1 cellular context compared by ENCODE assay signal in the genomic region with DNA sequence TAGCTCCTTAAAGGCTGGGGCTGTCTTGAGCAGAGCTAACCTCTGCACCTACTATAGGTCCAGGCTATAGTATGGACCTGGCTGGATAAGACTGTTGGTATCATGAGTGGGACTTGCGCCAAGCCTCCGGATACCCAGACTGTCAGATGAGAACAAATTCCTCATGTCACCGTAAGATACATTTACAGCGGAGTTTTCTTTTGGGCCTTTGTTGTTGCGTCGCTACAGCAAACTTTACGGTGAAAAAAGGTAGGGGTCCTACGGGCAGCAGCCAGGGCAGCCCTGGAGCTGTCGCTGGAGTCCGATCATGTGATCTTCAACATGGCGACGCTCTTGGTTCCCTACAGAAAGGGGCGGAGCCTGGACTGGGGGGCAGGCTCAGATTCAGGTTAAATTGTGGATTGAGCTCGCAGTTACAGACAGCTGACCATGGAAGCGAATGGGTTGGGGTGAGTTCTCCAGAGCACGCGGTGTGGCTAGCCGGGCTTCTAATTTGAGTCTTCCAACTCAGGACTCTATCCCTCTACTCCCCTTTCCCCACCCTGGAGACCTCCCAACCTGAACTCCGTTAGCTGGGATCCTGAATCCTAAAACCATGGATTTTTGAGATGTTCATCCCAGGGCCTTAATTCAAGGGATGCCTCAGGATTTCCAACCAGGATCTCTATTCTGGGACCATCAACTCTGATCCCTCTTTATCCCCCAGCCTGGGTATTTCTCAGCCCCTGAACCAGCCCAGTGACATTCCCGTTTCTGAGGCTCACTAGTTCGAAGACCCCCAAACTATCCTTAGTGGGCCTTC.
TF ChIP-seq lines count a peak whose summit lies in the region.

TSS of gene UROD (plus strand) at position 418 of the 802 bp plus-strand sequence. CDS start at position 430, 12 bp downstream.

TF ChIP-seq in HepG2, 621 proteins besides CTCF, POLR2A, EP300 and RAD21 (continued from another document and continues in another):
- TF ChIP-seq, protein P1, sequence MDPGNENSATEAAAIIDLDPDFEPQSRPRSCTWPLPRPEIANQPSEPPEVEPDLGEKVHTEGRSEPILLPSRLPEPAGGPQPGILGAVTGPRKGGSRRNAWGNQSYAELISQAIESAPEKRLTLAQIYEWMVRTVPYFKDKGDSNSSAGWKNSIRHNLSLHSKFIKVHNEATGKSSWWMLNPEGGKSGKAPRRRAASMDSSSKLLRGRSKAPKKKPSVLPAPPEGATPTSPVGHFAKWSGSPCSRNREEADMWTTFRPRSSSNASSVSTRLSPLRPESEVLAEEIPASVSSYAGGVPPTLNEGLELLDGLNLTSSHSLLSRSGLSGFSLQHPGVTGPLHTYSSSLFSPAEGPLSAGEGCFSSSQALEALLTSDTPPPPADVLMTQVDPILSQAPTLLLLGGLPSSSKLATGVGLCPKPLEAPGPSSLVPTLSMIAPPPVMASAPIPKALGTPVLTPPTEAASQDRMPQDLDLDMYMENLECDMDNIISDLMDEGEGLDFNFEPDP (CRISPR knock-in tag; conservative IDR thresholded peaks at IDR 0.05), result no peak
- TF ChIP-seq GATAD1 (CRISPR knock-in tag; IDR thresholded peaks at IDR 0.05), result peak; percentile 97
- TF ChIP-seq, protein P2, sequence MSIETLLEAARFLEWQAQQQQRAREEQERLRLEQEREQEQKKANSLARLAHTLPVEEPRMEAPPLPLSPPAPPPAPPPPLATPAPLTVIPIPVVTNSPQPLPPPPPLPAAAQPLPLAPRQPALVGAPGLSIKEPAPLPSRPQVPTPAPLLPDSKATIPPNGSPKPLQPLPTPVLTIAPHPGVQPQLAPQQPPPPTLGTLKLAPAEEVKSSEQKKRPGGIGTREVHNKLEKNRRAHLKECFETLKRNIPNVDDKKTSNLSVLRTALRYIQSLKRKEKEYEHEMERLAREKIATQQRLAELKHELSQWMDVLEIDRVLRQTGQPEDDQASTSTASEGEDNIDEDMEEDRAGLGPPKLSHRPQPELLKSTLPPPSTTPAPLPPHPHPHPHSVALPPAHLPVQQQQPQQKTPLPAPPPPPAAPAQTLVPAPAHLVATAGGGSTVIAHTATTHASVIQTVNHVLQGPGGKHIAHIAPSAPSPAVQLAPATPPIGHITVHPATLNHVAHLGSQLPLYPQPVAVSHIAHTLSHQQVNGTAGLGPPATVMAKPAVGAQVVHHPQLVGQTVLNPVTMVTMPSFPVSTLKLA (IDR thresholded peaks at IDR 0.05), result peak; percentile 23; the same call in 1 of the 2 replicates
- no peak for TF ChIP-seq ZSCAN12 (CRISPR knock-in tag; IDR thresholded peaks at IDR 0.05)
- no peak for TF ChIP-seq ZNF329 (CRISPR knock-in tag; IDR thresholded peaks at IDR 0.05; ENCODE audit: low read depth)
- no peak for TF ChIP-seq MLLT10 (CRISPR knock-in tag; IDR thresholded peaks at IDR 0.05)
- TF ChIP-seq CREM (IDR thresholded peaks at IDR 0.05), result peak; percentile 77
- TF ChIP-seq CREM (CRISPR knock-in tag; IDR thresholded peaks at IDR 0.05), result no peak
- TF ChIP-seq POLR2AphosphoS2 (IDR thresholded peaks at IDR 0.05; ENCODE audit: low read depth, low read length), result no peak
- no peak for TF ChIP-seq LRRFIP1 (CRISPR knock-in tag; conservative IDR thresholded peaks at IDR 0.05)
- peak; percentile 32; the same call in 1 of the 2 replicates for TF ChIP-seq PAX8 (CRISPR knock-in tag; IDR thresholded peaks at IDR 0.05; ENCODE audit: borderline replicate concordance)
- peak; percentile 84; the same call in 1 of the 2 replicates for TF ChIP-seq ZNF232 (CRISPR knock-in tag; IDR thresholded peaks at IDR 0.05; ENCODE audit: borderline replicate concordance)
- no peak for TF ChIP-seq ZNF326 (CRISPR knock-in tag; IDR thresholded peaks at IDR 0.05; ENCODE audit: borderline replicate concordance)
- TF ChIP-seq GZF1 (CRISPR knock-in tag; IDR thresholded peaks at IDR 0.05), result peak; percentile 99
- TF ChIP-seq ZNF235 (CRISPR knock-in tag; IDR thresholded peaks at IDR 0.05; ENCODE audit: borderline replicate concordance), result no peak
- no peak for TF ChIP-seq ZNF569 (CRISPR knock-in tag; IDR thresholded peaks at IDR 0.05; ENCODE audit: borderline replicate concordance)
- TF ChIP-seq ZNF557 (CRISPR knock-in tag; IDR thresholded peaks at IDR 0.05), result no peak
- TF ChIP-seq TOE1 (CRISPR knock-in tag; IDR thresholded peaks at IDR 0.05), result no peak
- TF ChIP-seq RARG (CRISPR knock-in tag; IDR thresholded peaks at IDR 0.05; ENCODE audit: low read depth), result no peak
- TF ChIP-seq PTBP1 (IDR thresholded peaks at IDR 0.05; ENCODE audit: low read depth, low read length, poor library complexity, severe bottlenecking), result no peak
- no peak for TF ChIP-seq PRDM15 (CRISPR knock-in tag; IDR thresholded peaks at IDR 0.05)
- TF ChIP-seq SP1 (IDR thresholded peaks at IDR 0.05), result no peak
- peak; percentile 81 for TF ChIP-seq SP1 (CRISPR knock-in tag; IDR thresholded peaks at IDR 0.05)
- TF ChIP-seq CBFB (CRISPR knock-in tag; IDR thresholded peaks at IDR 0.05), result peak; percentile 58; the same call in 1 of the 2 replicates
- peak; percentile 81 for TF ChIP-seq HOXA5 (CRISPR knock-in tag; IDR thresholded peaks at IDR 0.05)
- TF ChIP-seq, protein P3, sequence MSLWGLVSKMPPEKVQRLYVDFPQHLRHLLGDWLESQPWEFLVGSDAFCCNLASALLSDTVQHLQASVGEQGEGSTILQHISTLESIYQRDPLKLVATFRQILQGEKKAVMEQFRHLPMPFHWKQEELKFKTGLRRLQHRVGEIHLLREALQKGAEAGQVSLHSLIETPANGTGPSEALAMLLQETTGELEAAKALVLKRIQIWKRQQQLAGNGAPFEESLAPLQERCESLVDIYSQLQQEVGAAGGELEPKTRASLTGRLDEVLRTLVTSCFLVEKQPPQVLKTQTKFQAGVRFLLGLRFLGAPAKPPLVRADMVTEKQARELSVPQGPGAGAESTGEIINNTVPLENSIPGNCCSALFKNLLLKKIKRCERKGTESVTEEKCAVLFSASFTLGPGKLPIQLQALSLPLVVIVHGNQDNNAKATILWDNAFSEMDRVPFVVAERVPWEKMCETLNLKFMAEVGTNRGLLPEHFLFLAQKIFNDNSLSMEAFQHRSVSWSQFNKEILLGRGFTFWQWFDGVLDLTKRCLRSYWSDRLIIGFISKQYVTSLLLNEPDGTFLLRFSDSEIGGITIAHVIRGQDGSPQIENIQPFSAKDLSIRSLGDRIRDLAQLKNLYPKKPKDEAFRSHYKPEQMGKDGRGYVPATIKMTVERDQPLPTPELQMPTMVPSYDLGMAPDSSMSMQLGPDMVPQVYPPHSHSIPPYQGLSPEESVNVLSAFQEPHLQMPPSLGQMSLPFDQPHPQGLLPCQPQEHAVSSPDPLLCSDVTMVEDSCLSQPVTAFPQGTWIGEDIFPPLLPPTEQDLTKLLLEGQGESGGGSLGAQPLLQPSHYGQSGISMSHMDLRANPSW (CRISPR knock-in tag; IDR thresholded peaks at IDR 0.05; ENCODE audit: borderline replicate concordance), result no peak
- TF ChIP-seq, protein P4, sequence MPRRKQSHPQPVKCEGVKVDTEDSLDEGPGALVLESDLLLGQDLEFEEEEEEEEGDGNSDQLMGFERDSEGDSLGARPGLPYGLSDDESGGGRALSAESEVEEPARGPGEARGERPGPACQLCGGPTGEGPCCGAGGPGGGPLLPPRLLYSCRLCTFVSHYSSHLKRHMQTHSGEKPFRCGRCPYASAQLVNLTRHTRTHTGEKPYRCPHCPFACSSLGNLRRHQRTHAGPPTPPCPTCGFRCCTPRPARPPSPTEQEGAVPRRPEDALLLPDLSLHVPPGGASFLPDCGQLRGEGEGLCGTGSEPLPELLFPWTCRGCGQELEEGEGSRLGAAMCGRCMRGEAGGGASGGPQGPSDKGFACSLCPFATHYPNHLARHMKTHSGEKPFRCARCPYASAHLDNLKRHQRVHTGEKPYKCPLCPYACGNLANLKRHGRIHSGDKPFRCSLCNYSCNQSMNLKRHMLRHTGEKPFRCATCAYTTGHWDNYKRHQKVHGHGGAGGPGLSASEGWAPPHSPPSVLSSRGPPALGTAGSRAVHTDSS (CRISPR knock-in tag; conservative IDR thresholded peaks at IDR 0.05), result no peak
- TF ChIP-seq ZBTB38 (CRISPR knock-in tag; IDR thresholded peaks at IDR 0.05), result peak; percentile 38; the same call in 1 of the 2 replicates
- 0 out of 2 replicates have a peak, but pooled peaks have one; percentile 39 for TF ChIP-seq BORCS8-MEF2B (CRISPR knock-in tag; IDR thresholded peaks at IDR 0.05)
- TF ChIP-seq ZNF205 (CRISPR knock-in tag; IDR thresholded peaks at IDR 0.05), result no peak
- no peak for TF ChIP-seq GTF3A (CRISPR knock-in tag; conservative IDR thresholded peaks at IDR 0.05)
- no peak for TF ChIP-seq ZNF674 (CRISPR knock-in tag; IDR thresholded peaks at IDR 0.05; ENCODE audit: low read depth)
- no peak for TF ChIP-seq ZNF3 (CRISPR knock-in tag; IDR thresholded peaks at IDR 0.05)
- no peak for TF ChIP-seq JDP2 (CRISPR knock-in tag; IDR thresholded peaks at IDR 0.05; ENCODE audit: borderline replicate concordance)
- TF ChIP-seq THRA (CRISPR knock-in tag; IDR thresholded peaks at IDR 0.05; ENCODE audit: borderline replicate concordance), result no peak
- no peak for TF ChIP-seq ATAD3A (CRISPR knock-in tag; IDR thresholded peaks at IDR 0.05)
- no peak for TF ChIP-seq KDM1A (CRISPR knock-in tag; IDR thresholded peaks at IDR 0.05)
- no peak for TF ChIP-seq FLYWCH1 (CRISPR knock-in tag; IDR thresholded peaks at IDR 0.05)
- no peak for TF ChIP-seq ZNF275 (CRISPR knock-in tag; IDR thresholded peaks at IDR 0.05; ENCODE audit: borderline replicate concordance)
- TF ChIP-seq MED13 (CRISPR knock-in tag; IDR thresholded peaks at IDR 0.05), result no peak
- TF ChIP-seq TRIM24 (CRISPR knock-in tag; IDR thresholded peaks at IDR 0.05), result no peak
- TF ChIP-seq ZBTB21 (CRISPR knock-in tag; IDR thresholded peaks at IDR 0.05), result no peak
- no peak for TF ChIP-seq ZNF224 (CRISPR knock-in tag; IDR thresholded peaks at IDR 0.05)
- TF ChIP-seq HNRNPUL1 (IDR thresholded peaks at IDR 0.05; ENCODE audit: low read depth, low read length), result no peak
- peak; percentile 62; the same call in 1 of the 2 replicates for TF ChIP-seq NFIC (IDR thresholded peaks at IDR 0.05; ENCODE audit: low read length)
- TF ChIP-seq ZNF441 (CRISPR knock-in tag; IDR thresholded peaks at IDR 0.05; ENCODE audit: borderline replicate concordance), result no peak
